In the genomic region with DNA sequence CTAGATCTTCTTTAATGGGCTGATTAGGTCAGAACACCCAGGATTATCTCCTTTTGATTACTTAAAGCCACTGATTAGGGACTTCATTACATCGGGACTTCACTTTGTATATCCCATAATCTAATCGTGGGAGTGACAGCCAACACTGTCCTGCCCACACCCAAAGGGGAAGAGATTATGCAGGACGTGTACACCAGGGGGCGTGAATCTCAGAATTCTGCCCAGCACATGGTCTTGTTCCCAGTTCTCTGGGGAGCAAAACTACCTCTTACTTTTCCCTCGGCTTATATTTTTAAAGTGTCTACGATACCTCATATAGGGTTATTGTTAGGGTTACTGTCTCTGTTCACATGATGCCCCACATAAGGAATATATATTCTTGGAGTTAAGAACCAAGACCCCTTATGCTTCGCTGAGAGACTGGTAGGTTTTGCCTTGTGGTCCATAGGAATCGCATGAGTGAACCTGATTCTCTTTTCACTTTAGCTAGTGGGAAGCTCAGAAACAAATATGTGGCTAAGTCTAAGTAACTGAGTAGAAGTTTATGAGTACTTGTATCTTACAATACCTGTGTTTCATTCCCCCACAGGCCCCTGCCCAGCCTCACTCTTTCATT, we compare ENCODE assay signal across 8 cellular contexts.
DNase-seq lines count a peak whose midpoint lies in the region; ATAC-seq and TF ChIP-seq lines count a peak whose summit lies in the region.

No MANE protein-coding gene starts in this region.

- H3K4me1 ChIP-seq in mucosa of descending colon (ENCODE audit: low read depth): peaks cover 3% of the 10 kb centered on the region

- H3K9me3 ChIP-seq in mucosa of descending colon: no peaks in the 10 kb centered on the region

- TF ChIP-seq POLR2A in GM18505 (IDR thresholded peaks at IDR 0.05; ENCODE audit: borderline replicate concordance, extremely low read depth, insufficient read depth, insufficient read length): no peak

- no peak overlapping the region for H3K4me3 ChIP-seq in mucosa of descending colon

- peak; percentile 51 for DNase-seq in DMS53 (lab: John Stamatoyannopoulos, UW)
- no peak for DNase-seq in DMS53 treated with DMSO at 0.1 percent for 48 hours (lab: John Stamatoyannopoulos, UW; ENCODE audit: unreplicated experiment)
- peak; percentile 15 for DNase-seq in NOMO-1 treated with dmso at 0.1 percent for 144 hours (lab: John Stamatoyannopoulos, UW; ENCODE audit: unreplicated experiment)
- DNase-seq in activated naive CD8-positive, alpha-beta T cell treated with anti-CD3 and anti-CD28 coated beads, Interleukin-2, amount 50 U/mL, for 24 hours: peak; percentile 30
- peak in 2 of 3 donors; percentile 78 to 85 for DNase-seq in mucosa of descending colon

- H3K4me3 Mint-ChIP-seq in activated naive CD8-positive, alpha-beta T cell treated with anti-CD3 and anti-CD28 coated beads, Interleukin-2, amount 50 U/mL, for 24 hours: no peak overlapping the region

- intact Hi-C loops in mucosa of descending colon (cut with DNase I, micrococcal nuclease): loop anchor here (5.0 to 10.0 kb wide), 2 partner anchors 189 to 297 kb away; partner anchors contain the start of gene GNA14 (in 1 of the 2)

- peaks cover 14% of the 10 kb centered on the region for H3K4me1 Mint-ChIP-seq in activated naive CD8-positive, alpha-beta T cell treated with anti-CD3 and anti-CD28 coated beads, Interleukin-2, amount 50 U/mL, for 24 hours

- H3K27me3 Mint-ChIP-seq in activated naive CD8-positive, alpha-beta T cell treated with anti-CD3 and anti-CD28 coated beads, Interleukin-2, amount 50 U/mL, for 24 hours: peaks cover 7% of the 10 kb centered on the region

- no peaks in the 10 kb centered on the region for H3K36me3 Mint-ChIP-seq in activated naive CD8-positive, alpha-beta T cell treated with anti-CD3 and anti-CD28 coated beads, Interleukin-2, amount 50 U/mL, for 24 hours (ENCODE audit: low read depth)

- H3K36me3 ChIP-seq in mucosa of descending colon (ENCODE audit: low read depth): no peaks in the 10 kb centered on the region

- H3K27ac Mint-ChIP-seq in activated naive CD8-positive, alpha-beta T cell treated with anti-CD3 and anti-CD28 coated beads, Interleukin-2, amount 50 U/mL, for 24 hours: no peak overlapping the region

- H3K9me3 Mint-ChIP-seq in activated naive CD8-positive, alpha-beta T cell treated with anti-CD3 and anti-CD28 coated beads, Interleukin-2, amount 50 U/mL, for 24 hours: no peaks in the 10 kb centered on the region

- ATAC-seq in HG02642 (IDR thresholded peaks at IDR 0.05; ENCODE audit: poor library complexity, unreplicated experiment): peak; percentile 60
- ATAC-seq in activated naive CD8-positive, alpha-beta T cell treated with anti-CD3 and anti-CD28 coated beads, Interleukin-2, amount 50 U/mL, for 24 hours: no peak
- ATAC-seq in mucosa of descending colon: peak; percentile 77
- no peak for ATAC-seq in GM18505 (IDR thresholded peaks at IDR 0.05; ENCODE audit: unreplicated experiment)
- ATAC-seq in HG03135 (IDR thresholded peaks at IDR 0.05; ENCODE audit: unreplicated experiment): no peak

- peak; percentile 35 for TF ChIP-seq CTCF in mucosa of descending colon (IDR thresholded peaks at IDR 0.05)

Comparison
In these comparisons a context has a peak if more than half of its experiments do, and no peak if none do; other contexts are left out.
1. ATAC-seq: peak in HG02642 (single experiment) and mucosa of descending colon (single experiment); none in activated naive CD8-positive, alpha-beta T cell treated with anti-CD3 and anti-CD28 coated beads, Interleukin-2, amount 50 U/mL, for 24 hours (single experiment), GM18505 (single experiment) and HG03135 (single experiment).